Comparison of ENCODE assay signal across 9 cellular contexts in the genomic region with DNA sequence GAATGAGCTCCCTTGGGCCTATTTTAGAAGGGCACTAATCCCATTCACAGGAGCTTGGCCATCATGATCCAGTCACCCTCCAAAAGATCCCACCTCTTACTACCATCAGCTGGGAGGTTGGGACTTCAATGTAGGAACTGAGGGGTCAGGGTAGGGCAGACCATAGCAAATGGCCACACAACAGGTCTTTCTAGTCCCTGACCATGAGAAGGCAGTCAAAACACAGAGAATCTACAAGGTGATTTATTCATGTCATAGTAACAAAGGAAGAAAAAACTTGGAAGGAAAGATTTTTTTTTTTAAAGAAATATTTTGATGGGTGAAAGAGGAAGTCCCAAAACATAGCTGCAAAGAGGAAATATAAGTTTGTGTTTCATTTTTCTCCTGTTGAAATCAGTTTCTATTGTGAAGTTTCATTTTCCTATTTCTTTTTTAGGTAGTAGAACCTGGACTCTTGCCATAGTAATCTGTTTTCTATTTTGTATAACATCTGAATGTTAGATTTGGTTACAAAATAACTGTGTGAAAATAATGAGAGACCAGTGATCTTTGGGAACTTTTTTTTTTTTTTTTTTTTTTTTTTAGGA. TPM values are rescaled to one million over a fixed set of nuclear protein-coding genes. Genes with fewer than 3 reads are reported as not detected.
DNase-seq lines count a peak whose midpoint lies in the region; ATAC-seq, FAIRE-seq and TF ChIP-seq lines count a peak whose summit lies in the region.
"Had no signal": no experiment of that assay in that cellular context is flagged by ENCODE, and none has a peak within 500 bp of the region (broad histone marks: within the 10 kb centered on the region; RNA-seq: fewer than 3 reads in every experiment).

No MANE protein-coding gene starts in this region.

- no peaks in the 10 kb centered on the region for H3K36me3 ChIP-seq in muscle layer of duodenum (ENCODE audit: control insufficient read depth in 1 of 2, insufficient read depth in 2 of 2, low read length in 2 of 2)

- POLR2A ChIA-PET in T-cell (lab: Charles Lee) = interaction anchor here in 1 of 2 donors (0.6 kb wide), 1 partner anchor 16 kb away, joined by 5 read pairs; no protein-coding TSS in a partner anchor

- H3K27ac ChIP-seq in muscle layer of duodenum (ENCODE audit: low read length) = peak overlapping the region; percentile 56

- H3K4me1 ChIP-seq in muscle layer of duodenum (ENCODE audit: control insufficient read depth in 1 of 2, insufficient read depth in 2 of 2, low read length in 2 of 2) = peaks cover 10 to 17% of the 10 kb centered on the region in 2 donors

- H3K27me3 Mint-ChIP-seq in T-cell = no peaks in the 10 kb centered on the region

- no peak for DNase-seq in GM12891 (ENCODE audit: insufficient read length, low spot score)
- no peak for DNase-seq in T-cell
- DNase-seq in Ammon's horn (ENCODE audit: low spot score) = no peak
- no peak for DNase-seq in HPDE6-E6E7 (ENCODE audit: extremely low spot score)
- DNase-seq: NCI-H1417 treated with DMSO at 0.1 percent for 48 hours had no signal

- H3K4me3 Mint-ChIP-seq in T-cell = peak overlapping the region in 2 of 3 donors; percentile 4 to 57

- CTCF ChIA-PET in T-cell (lab: Charles Lee) = interaction anchor here in 1 of 2 donors (0.6 to 0.7 kb wide), 2 partner anchors 26 to 77 kb away, joined by 3 to 9 read pairs; no protein-coding TSS in a partner anchor

- no peak overlapping the region for H3K4me3 ChIP-seq in muscle layer of duodenum (ENCODE audit: low read depth in 1 of 2, low read length in 2 of 2)

- ATAC-seq in GM21737 (IDR thresholded peaks at IDR 0.05; ENCODE audit: unreplicated experiment) (peak; percentile 48), T-cell (replicated peaks in 1 of 4) (no peak), HG02759 (IDR thresholded peaks at IDR 0.05; ENCODE audit: unreplicated experiment) (no peak), GM19397 (IDR thresholded peaks at IDR 0.05; ENCODE audit: unreplicated experiment) (no peak)

- no peaks in the 10 kb centered on the region for H3K36me3 Mint-ChIP-seq in T-cell

- no peaks in the 10 kb centered on the region for H3K9me3 ChIP-seq in muscle layer of duodenum (ENCODE audit: control insufficient read depth in 1 of 2, low read length in 2 of 2)

- peak overlapping the region; percentile 66 for H3K27ac Mint-ChIP-seq in T-cell

- H3K4me1 Mint-ChIP-seq in T-cell = peaks cover 31 to 49% (median 49%) of the 10 kb centered on the region in 3 donors

- H3K27me3 ChIP-seq in muscle layer of duodenum (ENCODE audit: low read depth, low read length) = no peaks in the 10 kb centered on the region

- TF ChIP-seq POLR2A in GM12891 (IDR thresholded peaks at IDR 0.05; ENCODE audit: low read depth, low read length) = no peak

- no peak for FAIRE-seq in GM12891 (lab: Jason Lieb, UNC)

- no peaks in the 10 kb centered on the region for H3K9me3 Mint-ChIP-seq in T-cell

TF ChIP-seq in GM12891, 5 proteins besides CTCF, POLR2A, EP300 and RAD21:
- TF ChIP-seq POU2F2 (IDR thresholded peaks at IDR 0.05; ENCODE audit: low read depth, low read length) (no peak), SPI1 (IDR thresholded peaks at IDR 0.05; ENCODE audit: low read depth, low read length) (peak; percentile 48; the same call in 1 of the 2 replicates)

RNA-seq across cellular contexts. Expression of a gene that starts 23.5 kb away (rescaled TPM):
- polyA plus RNA-seq in GM12891 (2012; ENCODE audit: low read depth, missing spikeins) = 7.5 TPM
- 10 to 100 TPM; 22.3 to 49.7 (median 35.8) TPM for total RNA-seq in T-cell
